Comparison of ENCODE assay signal across 8 cellular contexts in genomic region chr1:52055066-52055853, GRCh38. TPM values are rescaled to one million over a fixed set of nuclear protein-coding genes. Genes with fewer than 3 reads are reported as not detected.
DNase-seq lines count a peak whose midpoint lies in the region; ATAC-seq and TF ChIP-seq lines count a peak whose summit lies in the region.

Gene TXNDC12, minus strand, starts transcription at chr1:52055191. Its CDS starts 95 bp downstream, at chr1:52055096.

- ATAC-seq in GM18868 (IDR thresholded peaks at IDR 0.05; ENCODE audit: unreplicated experiment) = peak; percentile 40
- peak; percentile 49 for ATAC-seq in HG03196 (IDR thresholded peaks at IDR 0.05; ENCODE audit: unreplicated experiment)

- 0 to 1% (median 1%) methylated on average over 43 to 45 of the region's 45 CpGs for WGBS in spleen, 5 donors

- intact Hi-C loops in spleen (cut with DNase I; ENCODE audit: low total_unique reads) = no loop called here

- H3K4me3 ChIP-seq in spleen = peak within 1 kb of the TSS; percentile 83 to 96 (median 93)

- peak within 1 kb of the TSS; percentile 94 for H3K27ac ChIP-seq in caudate nucleus (ENCODE audit: low read depth, low read length)
- H3K27ac ChIP-seq in spleen = peak within 1 kb of the TSS; percentile 90 to 95 (median 95)

- peak in 1 of 3 donors; percentile 31 for TF ChIP-seq POLR2A in spleen (IDR thresholded peaks at IDR 0.05)

- H3K36me3 ChIP-seq in spleen = peaks cover 0 to 41% (median 9%) of the 10 kb centered on the region in 6 donors

- H3K4me1 ChIP-seq in spleen = peaks cover 36 to 80% (median 54%) of the 10 kb centered on the region in 6 donors

- DNase-seq in ACHN = peak; percentile 94
- DNase-seq in NCI-H345 (lab: John Stamatoyannopoulos, UW) = peak; percentile 91
- DNase-seq in activated CD4-positive, CD25-positive, alpha-beta regulatory T cell (lab: John Stamatoyannopoulos, UW) = peak; percentile 13 to 19 (median 16)
- peak in 60 of 61 donors; percentile 10 to 92 (median 71) for DNase-seq in caudate nucleus (lab: John Stamatoyannopoulos, UW)
- peak; percentile 92 for DNase-seq in inferior parietal cortex (ENCODE audit: extremely low spot score)
- peak; percentile 93 for DNase-seq in spleen

- in situ Hi-C loops in ACHN (cut with HindIII; ENCODE audit: low pct_ligation_motif_present, low pct_unique_long_range_greater_than_20kb, low sequenced_read_pairs) = no loop called here

- TF ChIP-seq CTCF in spleen (IDR thresholded peaks at IDR 0.05 in 8 of 11, conservative IDR thresholded peaks at IDR 0.05 in 3 of 11) = no peak

- no peaks in the 10 kb centered on the region for H3K27me3 ChIP-seq in spleen (replicated peaks in 1 of 7)

- H3K9me3 ChIP-seq in spleen = no peaks in the 10 kb centered on the region

RNA-seq across cellular contexts. Expression of gene TXNDC12, which starts in this region (rescaled TPM):
- 10 to 100 TPM; 40.1 to 49.5 (median 44.2) TPM for total RNA-seq in spleen
- 10 to 100 TPM; 10.3 to 18.1 (median 17.7) TPM for polyA plus RNA-seq in spleen

Comparison
In these comparisons a context has a peak if more than half of its experiments do, and no peak if none do; other contexts are left out.
1. Peak in every context shown above with its lines: DNase-seq, ATAC-seq, H3K4me3 ChIP-seq and H3K27ac ChIP-seq.
2. DNase-seq: peak in every context shown above with its lines; median percentile 94 in ACHN; 93 in spleen; 92 in inferior parietal cortex; 91 in NCI-H345; 71 in caudate nucleus; 16 in activated CD4-positive, CD25-positive, alpha-beta regulatory T cell.